In the genomic region with DNA sequence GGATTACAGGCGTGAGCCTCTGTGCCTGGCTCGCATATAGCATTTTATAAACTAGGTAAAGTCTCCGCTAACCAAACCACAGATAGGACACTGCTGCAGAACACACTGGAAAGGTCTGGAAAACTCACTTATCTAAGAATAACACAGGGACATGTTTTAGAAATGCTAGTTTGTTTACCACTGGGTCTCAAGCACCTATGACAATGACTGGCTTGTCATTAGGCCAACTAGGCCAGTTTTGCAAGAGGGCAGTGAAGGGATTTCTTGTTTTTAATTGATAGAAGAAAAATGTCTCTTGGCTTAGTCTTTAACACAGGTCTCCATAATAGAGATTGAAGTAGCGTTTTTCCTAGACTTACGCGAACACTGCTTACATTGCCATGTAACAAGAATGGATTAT, we compare ENCODE assay signal across 31 cellular contexts.
"Had no signal": no experiment of that assay in that cellular context is flagged by ENCODE, and none has a peak within 500 bp of the region (broad histone marks: within the 10 kb centered on the region; RNA-seq: fewer than 3 reads in every experiment).

No MANE protein-coding gene starts in this region.

- H3K4me1 Mint-ChIP-seq: activated CD4-positive, alpha-beta T cell treated with anti-CD3 and anti-CD28 coated beads, Interleukin-2, amount 10 ng/mL, durations not matched to agents 24 days and 14 days had no signal

- H3K4me3 ChIP-seq: body of pancreas, colonic mucosa, esophagus squamous epithelium, gastrocnemius medialis, heart left ventricle had no signal

- H3K4me3 Mint-ChIP-seq: activated CD4-positive, alpha-beta memory T cell treated with anti-CD3 and anti-CD28 coated beads for 36 hours; activated CD4-positive, alpha-beta T cell treated with anti-CD3 and anti-CD28 coated beads for 36 hours; activated CD4-positive, alpha-beta T cell treated with anti-CD3 and anti-CD28 coated beads, Interleukin-2, amount 10 ng/mL, durations not matched to agents 24 days and 14 days; activated CD8-positive, alpha-beta memory T cell treated with anti-CD3 and anti-CD28 coated beads, Interleukin-2, amount 10 ng/mL, durations not matched to agents 7 days and 5 days; activated CD8-positive, alpha-beta T cell treated with anti-CD3 and anti-CD28 coated beads, Interleukin-2, amount 10 ng/mL, durations not matched to agents 7 days and 5 days; activated naive CD4-positive, alpha-beta T cell treated with anti-CD3 and anti-CD28 coated beads, Interleukin-2, amount 10 ng/mL, durations not matched to agents 7 days and 5 days; activated naive CD8-positive, alpha-beta T cell treated with anti-CD3 and anti-CD28 coated beads, Interleukin-2, amount 10 ng/mL, durations not matched to agents 7 days and 5 days; activated T-cell treated with anti-CD3 and anti-CD28 coated beads, Interleukin-2, amount 50 U/mL, for 72 hours had no signal

- ATAC-seq: activated CD4-positive, alpha-beta T cell treated with anti-CD3 and anti-CD28 coated beads for 36 hours; activated CD8-positive, alpha-beta memory T cell treated with anti-CD3 and anti-CD28 coated beads, Interleukin-2, amount 10 ng/mL, durations not matched to agents 7 days and 5 days; activated CD8-positive, alpha-beta T cell treated with anti-CD3 and anti-CD28 coated beads, Interleukin-2, amount 10 ng/mL, durations not matched to agents 7 days and 5 days; activated naive CD4-positive, alpha-beta T cell treated with anti-CD3 and anti-CD28 coated beads, Interleukin-2, amount 50 U/mL, for 72 hours; activated T-cell treated with anti-CD3 and anti-CD28 coated beads, Interleukin-2, amount 50 U/mL, for 72 hours; body of pancreas; foreskin keratinocyte had no signal

- H3K36me3 Mint-ChIP-seq: activated CD8-positive, alpha-beta memory T cell treated with anti-CD3 and anti-CD28 coated beads, Interleukin-2, amount 10 ng/mL, durations not matched to agents 7 days and 5 days; activated naive CD4-positive, alpha-beta T cell treated with anti-CD3 and anti-CD28 coated beads, Interleukin-2, amount 50 U/mL, for 72 hours had no signal

- H3K9me3 Mint-ChIP-seq: activated CD4-positive, alpha-beta memory T cell treated with anti-CD3 and anti-CD28 coated beads for 36 hours; activated CD4-positive, alpha-beta T cell treated with anti-CD3 and anti-CD28 coated beads, Interleukin-2, amount 10 ng/mL, durations not matched to agents 24 days and 14 days; activated naive CD4-positive, alpha-beta T cell treated with anti-CD3 and anti-CD28 coated beads, Interleukin-2, amount 10 ng/mL, durations not matched to agents 7 days and 5 days; activated naive CD4-positive, alpha-beta T cell treated with anti-CD3 and anti-CD28 coated beads, Interleukin-2, amount 50 U/mL, for 72 hours; activated naive CD8-positive, alpha-beta T cell treated with anti-CD3 and anti-CD28 coated beads, Interleukin-2, amount 10 ng/mL, durations not matched to agents 7 days and 5 days; activated T-cell treated with anti-CD3 and anti-CD28 coated beads, Interleukin-2, amount 50 U/mL, for 72 hours had no signal

- FAIRE-seq: endometrium, endothelial cell of umbilical vein had no signal

- H3K4me1 ChIP-seq: body of pancreas, colonic mucosa had no signal

- H3K36me3 ChIP-seq: colonic mucosa, gastrocnemius medialis, heart left ventricle had no signal

- H3K27ac ChIP-seq: body of pancreas, colonic mucosa, epithelial cell of prostate, esophagus squamous epithelium, foreskin keratinocyte had no signal

- H3K27ac Mint-ChIP-seq: activated CD4-positive, alpha-beta memory T cell treated with anti-CD3 and anti-CD28 coated beads for 36 hours; activated CD4-positive, alpha-beta T cell treated with anti-CD3 and anti-CD28 coated beads for 36 hours; activated CD4-positive, alpha-beta T cell treated with anti-CD3 and anti-CD28 coated beads, Interleukin-2, amount 10 ng/mL, durations not matched to agents 24 days and 14 days; activated CD8-positive, alpha-beta memory T cell treated with anti-CD3 and anti-CD28 coated beads, Interleukin-2, amount 10 ng/mL, durations not matched to agents 7 days and 5 days; activated CD8-positive, alpha-beta T cell treated with anti-CD3 and anti-CD28 coated beads, Interleukin-2, amount 10 ng/mL, durations not matched to agents 7 days and 5 days; activated naive CD4-positive, alpha-beta T cell treated with anti-CD3 and anti-CD28 coated beads, Interleukin-2, amount 10 ng/mL, durations not matched to agents 7 days and 5 days; activated naive CD4-positive, alpha-beta T cell treated with anti-CD3 and anti-CD28 coated beads, Interleukin-2, amount 50 U/mL, for 72 hours; activated naive CD8-positive, alpha-beta T cell treated with anti-CD3 and anti-CD28 coated beads, Interleukin-2, amount 10 ng/mL, durations not matched to agents 7 days and 5 days; activated T-cell treated with anti-CD3 and anti-CD28 coated beads, Interleukin-2, amount 50 U/mL, for 72 hours had no signal

- H3K27me3 ChIP-seq: body of pancreas, colonic mucosa, esophagus squamous epithelium, foreskin keratinocyte, gastrocnemius medialis, heart left ventricle had no signal

- H3K9me3 ChIP-seq: body of pancreas, colonic mucosa, esophagus squamous epithelium, gastrocnemius medialis, heart left ventricle had no signal

- DNase-seq: activated CD4-positive, alpha-beta memory T cell treated with anti-CD3 and anti-CD28 coated beads for 36 hours; activated CD4-positive, alpha-beta T cell treated with anti-CD3 and anti-CD28 coated beads for 36 hours; activated CD4-positive, alpha-beta T cell treated with anti-CD3 and anti-CD28 coated beads, Interleukin-2, amount 10 ng/mL, durations not matched to agents 24 days and 14 days; activated CD4-positive, CD25-positive, alpha-beta regulatory T cell; activated CD4-positive, CD25-positive, alpha-beta regulatory T cell treated with anti-CD3 and anti-CD28 coated beads, Interleukin-2, amount 50 U/mL, for 72 hours; activated CD8-positive, alpha-beta memory T cell treated with anti-CD3 and anti-CD28 coated beads, Interleukin-2, amount 10 ng/mL, durations not matched to agents 7 days and 5 days; activated CD8-positive, alpha-beta memory T cell treated with anti-CD3 and anti-CD28 coated beads, Interleukin-2, amount 50 U/mL, for 4 hours; activated CD8-positive, alpha-beta T cell treated with anti-CD3 and anti-CD28 coated beads, Interleukin-2, amount 10 ng/mL, durations not matched to agents 7 days and 5 days; activated gamma-delta T cell; activated naive CD4-positive, alpha-beta T cell; activated naive CD4-positive, alpha-beta T cell treated with anti-CD3 and anti-CD28 coated beads, Interleukin-2, amount 10 ng/mL, durations not matched to agents 7 days and 5 days; activated naive CD8-positive, alpha-beta T cell treated with anti-CD3 and anti-CD28 coated beads, Interleukin-2, amount 10 ng/mL, durations not matched to agents 7 days and 5 days; activated T-cell treated with anti-CD3 and anti-CD28 coated beads, Interleukin-2, amount 50 U/mL, for 1 hour; activated T-cell treated with anti-CD3 and anti-CD28 coated beads, Interleukin-2, amount 50 U/mL, for 72 hours; amniotic stem cell; anterior cingulate cortex; body of pancreas; caudate nucleus; cerebellar nuclear complex; colonic mucosa; effector CD8-positive, alpha-beta T cell; esophagus squamous epithelium; foreskin keratinocyte; gastrocnemius medialis; glutamatergic neuron; heart left ventricle; T-helper 2 cell had no signal

- H3K27me3 Mint-ChIP-seq: activated CD4-positive, alpha-beta memory T cell treated with anti-CD3 and anti-CD28 coated beads for 36 hours; activated CD4-positive, alpha-beta T cell treated with anti-CD3 and anti-CD28 coated beads for 36 hours; activated CD4-positive, alpha-beta T cell treated with anti-CD3 and anti-CD28 coated beads, Interleukin-2, amount 10 ng/mL, durations not matched to agents 24 days and 14 days; activated CD8-positive, alpha-beta memory T cell treated with anti-CD3 and anti-CD28 coated beads, Interleukin-2, amount 10 ng/mL, durations not matched to agents 7 days and 5 days; activated naive CD4-positive, alpha-beta T cell treated with anti-CD3 and anti-CD28 coated beads, Interleukin-2, amount 10 ng/mL, durations not matched to agents 7 days and 5 days; activated naive CD8-positive, alpha-beta T cell treated with anti-CD3 and anti-CD28 coated beads, Interleukin-2, amount 10 ng/mL, durations not matched to agents 7 days and 5 days had no signal
